Comparison of ENCODE assay signal across 16 cellular contexts in the genomic region with DNA sequence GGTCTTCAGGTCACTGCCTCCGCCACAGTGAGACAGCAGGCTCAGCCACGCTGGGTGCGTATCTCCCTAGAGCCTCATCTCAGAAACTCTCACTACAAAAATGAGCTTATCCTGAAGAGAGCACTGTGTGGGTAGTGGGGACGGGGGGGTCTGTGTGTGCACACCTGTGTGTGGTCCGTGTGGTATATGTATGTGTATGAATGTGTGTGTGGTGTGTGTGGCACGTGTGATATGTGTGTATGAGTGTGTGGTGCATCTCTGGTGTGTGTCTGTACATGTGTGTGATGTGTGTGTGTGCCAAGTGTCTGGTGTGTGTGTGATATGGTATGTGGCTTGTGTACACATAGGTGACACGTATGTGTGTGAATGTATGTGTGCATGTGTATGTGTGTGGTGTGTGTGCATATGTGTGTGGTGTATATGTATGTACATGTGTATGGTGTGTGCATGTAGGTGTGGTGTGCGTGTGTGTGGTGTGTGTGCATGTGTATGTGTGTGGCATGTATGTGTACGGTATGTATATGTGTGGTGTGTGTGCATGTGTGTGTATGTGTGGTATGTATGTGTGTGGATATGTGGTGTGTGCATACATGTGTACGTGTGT.
"Had no signal": no experiment of that assay in that cellular context is flagged by ENCODE, and none has a peak within 500 bp of the region (broad histone marks: within the 10 kb centered on the region; RNA-seq: fewer than 3 reads in every experiment).

No MANE protein-coding gene starts in this region.

- H3K4me3 ChIP-seq: hepatocyte, psoas muscle, right lobe of liver, tibial artery, upper lobe of right lung, vagina had no signal

- FAIRE-seq: endothelial cell of umbilical vein had no signal

- DNase-seq: cortex of kidney; erythroblast; foreskin keratinocyte; islet precursor cell; mammary epithelial cell; midbrain; psoas muscle; retina; stimulated activated CD4-positive, alpha-beta T cell treated with anti-CD3 and anti-CD28 coated beads, Interleukin-4, amount 100 ng/mL, for 24 hours; tibial artery; upper lobe of right lung had no signal

- H3K4me2 ChIP-seq: hepatocyte had no signal

- H3K9me3 ChIP-seq: psoas muscle, right lobe of liver, tibial artery, upper lobe of right lung, vagina had no signal

- H3K79me2 ChIP-seq: hepatocyte had no signal

- H3K36me3 ChIP-seq: right lobe of liver, tibial artery, upper lobe of right lung, vagina had no signal

- H3K27ac ChIP-seq: foreskin keratinocyte, hepatocyte, psoas muscle, right lobe of liver, tibial artery, upper lobe of right lung, vagina had no signal

- ATAC-seq: foreskin keratinocyte; psoas muscle; stimulated activated memory B cell treated with anti-CD40 and anti-IgM and Interleukin-4, amounts not matched to agents 10 μg/mL and 1 μg/mL and 100 μg/mL, for 72 hours; upper lobe of right lung had no signal

- H3K4me1 ChIP-seq: foreskin keratinocyte, psoas muscle, tibial artery, upper lobe of right lung, vagina had no signal

- H3K27me3 ChIP-seq: foreskin keratinocyte, hepatocyte, right lobe of liver, upper lobe of right lung, vagina had no signal

- H2AFZ ChIP-seq: hepatocyte had no signal
